Comparison of ENCODE assay signal across 1 cellular context in the genomic region with DNA sequence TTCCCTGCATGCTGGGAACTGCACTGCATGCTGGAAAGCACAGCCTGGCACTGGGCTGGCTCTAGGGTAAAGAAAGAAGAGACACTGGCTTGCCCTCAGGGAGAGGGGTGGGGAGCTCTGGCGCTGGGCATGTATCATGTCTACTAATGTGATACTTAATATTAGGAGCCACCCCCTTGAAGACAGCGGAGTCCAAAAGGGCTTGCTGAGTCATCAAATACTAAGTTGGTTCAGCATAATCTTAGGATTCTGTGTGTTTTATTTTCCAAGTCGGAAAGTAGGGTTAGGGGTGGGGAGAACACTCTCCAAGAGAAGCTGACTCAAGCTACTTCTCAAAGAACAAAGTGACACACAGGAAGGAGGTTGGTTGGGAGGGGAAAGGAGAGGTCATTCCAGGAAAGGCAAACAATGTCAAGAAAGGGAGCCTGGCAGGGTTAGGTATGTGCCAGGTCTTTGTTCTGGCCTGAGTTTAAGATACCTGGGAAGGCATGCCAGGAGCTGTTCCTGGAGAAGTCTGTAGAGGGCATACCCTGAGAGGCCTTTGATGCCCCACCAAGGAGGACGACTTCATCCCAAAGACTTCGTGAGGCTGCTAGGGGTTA.
TF ChIP-seq lines count a peak whose summit lies in the region.

No MANE protein-coding gene starts in this region.

TF ChIP-seq in H1, 55 proteins besides CTCF, POLR2A, EP300 and RAD21:
- TF ChIP-seq POU5F1 (IDR thresholded peaks at IDR 0.05; ENCODE audit: low read depth, low read length) (no peak), TEAD4 (IDR thresholded peaks at IDR 0.05; ENCODE audit: low read depth, low read length) (peak; percentile 91), SP4 (IDR thresholded peaks at IDR 0.05; ENCODE audit: low read length) (no peak), YY1 (IDR thresholded peaks at IDR 0.05; ENCODE audit: low read depth, low read length) (peak; percentile 64; the same call in 1 of the 2 replicates), KDM4A (IDR thresholded peaks at IDR 0.05; ENCODE audit: low read depth, low read length, severe bottlenecking) (no peak), GABPA (IDR thresholded peaks at IDR 0.05; ENCODE audit: borderline replicate concordance, insufficient read depth, low read length) (no peak), BRCA1 (IDR thresholded peaks at IDR 0.05; ENCODE audit: low read depth, low read length) (no peak), POLR2AphosphoS5 (IDR thresholded peaks at IDR 0.05; ENCODE audit: low read depth, low read length) (no peak), NANOG (IDR thresholded peaks at IDR 0.05; ENCODE audit: insufficient read depth, low read depth, low read length, poor library complexity, severe bottlenecking) (no peak), ASH2L (IDR thresholded peaks at IDR 0.05; ENCODE audit: low read length) (no peak), CBX5 (IDR thresholded peaks at IDR 0.05; ENCODE audit: low read depth, low read length) (no peak), BACH1 (IDR thresholded peaks at IDR 0.05; ENCODE audit: low read length) (peak; percentile 19; the same call in 1 of the 2 replicates), SP1 (IDR thresholded peaks at IDR 0.05; ENCODE audit: low read depth, low read length) (0 out of 2 replicates have a peak, but pooled peaks have one; percentile 50), TBP (IDR thresholded peaks at IDR 0.05; ENCODE audit: low read depth, low read length) (no peak), JUND (IDR thresholded peaks at IDR 0.05; ENCODE audit: low read length) (0 out of 2 replicates have a peak, but pooled peaks have one; percentile 19), RNF2 (IDR thresholded peaks at IDR 0.05; ENCODE audit: borderline replicate concordance, low read depth, low read length, missing control alignments, poor library complexity, severe bottlenecking) (no peak), CREB1 (IDR thresholded peaks at IDR 0.05) (no peak), TAF7 (optimal IDR thresholded peaks at IDR 0.05; ENCODE audit: borderline replicate concordance, low read depth, low read length) (no peak), MAX (IDR thresholded peaks at IDR 0.05) (no peak), BCL11A (IDR thresholded peaks at IDR 0.05; ENCODE audit: low read depth in 2 of 2, low read length in 2 of 2) (no peak), RFX5 (IDR thresholded peaks at IDR 0.05; ENCODE audit: borderline replicate concordance, low read depth, low read length) (no peak), MAFK (IDR thresholded peaks at IDR 0.05; ENCODE audit: low read depth, low read length) (peak; percentile 77), HDAC2 (IDR thresholded peaks at IDR 0.05; ENCODE audit: borderline replicate concordance in 1 of 2, low read depth in 2 of 2, low read length in 2 of 2) (no peak), SIX5 (IDR thresholded peaks at IDR 0.05; ENCODE audit: low read depth, low read length) (no peak), KDM5A (IDR thresholded peaks at IDR 0.05; ENCODE audit: low read length) (no peak), RBBP5 (IDR thresholded peaks at IDR 0.05; ENCODE audit: borderline replicate concordance, low read depth, low read length) (no peak), EZH2 (IDR thresholded peaks at IDR 0.05; ENCODE audit: low read depth, low read length, severe bottlenecking) (no peak), TCF12 (IDR thresholded peaks at IDR 0.05; ENCODE audit: low read depth, low read length) (no peak), SUZ12 (IDR thresholded peaks at IDR 0.05; ENCODE audit: low read length) (no peak), SIN3A (conservative IDR thresholded peaks at IDR 0.05 in 1 of 2, IDR thresholded peaks at IDR 0.05 in 1 of 2; ENCODE audit: low read depth in 1 of 2, low read length in 2 of 2) (no peak), ZNF274 (IDR thresholded peaks at IDR 0.05; ENCODE audit: borderline replicate concordance, extremely low read depth, low read length) (no peak), FOSL1 (IDR thresholded peaks at IDR 0.05; ENCODE audit: insufficient read depth, low read depth, low read length) (no peak), TAF1 (IDR thresholded peaks at IDR 0.05; ENCODE audit: low read depth, low read length) (no peak), CHD2 (IDR thresholded peaks at IDR 0.05; ENCODE audit: low read length) (no peak)
- TF ChIP-seq, protein P1, sequence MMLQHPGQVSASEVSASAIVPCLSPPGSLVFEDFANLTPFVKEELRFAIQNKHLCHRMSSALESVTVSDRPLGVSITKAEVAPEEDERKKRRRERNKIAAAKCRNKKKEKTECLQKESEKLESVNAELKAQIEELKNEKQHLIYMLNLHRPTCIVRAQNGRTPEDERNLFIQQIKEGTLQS (IDR thresholded peaks at IDR 0.05; ENCODE audit: insufficient read depth, low read depth, low read length), result no peak
- TF ChIP-seq, protein P2, sequence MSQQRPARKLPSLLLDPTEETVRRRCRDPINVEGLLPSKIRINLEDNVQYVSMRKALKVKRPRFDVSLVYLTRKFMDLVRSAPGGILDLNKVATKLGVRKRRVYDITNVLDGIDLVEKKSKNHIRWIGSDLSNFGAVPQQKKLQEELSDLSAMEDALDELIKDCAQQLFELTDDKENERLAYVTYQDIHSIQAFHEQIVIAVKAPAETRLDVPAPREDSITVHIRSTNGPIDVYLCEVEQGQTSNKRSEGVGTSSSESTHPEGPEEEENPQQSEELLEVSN (IDR thresholded peaks at IDR 0.05), result no peak
TF ChIP-seq in H1: peak in this region for 6.
